17 cellular contexts compared by ENCODE assay signal in the genomic region with DNA sequence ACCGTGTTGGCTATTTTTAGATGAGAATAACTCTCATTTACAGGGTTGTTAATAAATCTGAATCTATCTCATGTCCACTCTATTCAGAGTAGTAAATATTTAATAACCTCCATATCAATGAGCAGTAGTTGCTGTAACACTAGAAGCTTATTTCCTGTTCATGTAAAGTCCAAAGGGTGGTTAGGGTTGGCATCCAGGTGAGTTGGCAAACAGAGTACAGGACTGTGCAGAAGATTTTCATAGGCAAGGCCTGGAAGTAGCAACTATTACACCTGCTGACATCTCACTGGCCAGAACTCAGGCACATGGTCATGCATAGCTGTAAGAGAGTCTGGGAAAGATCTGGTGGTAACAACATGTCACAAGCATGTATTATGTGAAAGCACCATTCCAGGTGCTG.
DNase-seq lines count a peak whose midpoint lies in the region; ATAC-seq, FAIRE-seq and TF ChIP-seq lines count a peak whose summit lies in the region.
"Had no signal": no experiment of that assay in that cellular context is flagged by ENCODE, and none has a peak within 500 bp of the region (broad histone marks: within the 10 kb centered on the region; RNA-seq: fewer than 3 reads in every experiment).

No MANE protein-coding gene starts in this region.

- TF ChIP-seq POLR2A in GM12891 (IDR thresholded peaks at IDR 0.05; ENCODE audit: low read depth, low read length) (no peak), transverse colon (IDR thresholded peaks at IDR 0.05) (no peak)

- 68 to 100% methylated on average over 1 of the region's 1 CpG for WGBS in transverse colon (ENCODE audit: low coverage in 1 of 2), 2 donors

- TF ChIP-seq EP300 in transverse colon (IDR thresholded peaks at IDR 0.05; ENCODE audit: low read depth) = no peak

- H3K27ac ChIP-seq in VCaP (peak overlapping the region; percentile 28; the same call in 1 of the 2 replicates), transverse colon (no peak overlapping the region)
- H3K27ac ChIP-seq: KMS-11 had no signal

- intact Hi-C loops in transverse colon (cut with DNase I; ENCODE audit: low total_unique reads) = no loop called here

- H3K4me3 ChIP-seq in transverse colon = no peak overlapping the region
- H3K4me3 ChIP-seq: HAP-1, MG63 had no signal

- TF ChIP-seq CTCF in VCaP (conservative IDR thresholded peaks at IDR 0.05) = no peak
- TF ChIP-seq CTCF in transverse colon (IDR thresholded peaks at IDR 0.05) = no peak

- DNase-seq in GM12891 (ENCODE audit: insufficient read length, low spot score) (no peak), mucosa of gallbladder (ENCODE audit: low spot score) (peak; percentile 71), transverse colon (no peak)
- DNase-seq in activated naive CD4-positive, alpha-beta T cell treated with Interleukin-2 at 50 U/mL for 16 hours = no peak
- DNase-seq: C1 segment of cervical spinal cord, DMS 273 treated with DMSO at 0.1 percent for 48 hours, MG63, NCI-H1092 treated with DMSO at 0.1 percent for 48 hours, NCI-H2081 treated with DMSO at 0.1 percent for 48 hours, NCI-H524, SHP77, SK-N-SH had no signal

- H3K4me1 ChIP-seq in transverse colon = peaks cover 0 to 3% (median 0%) of the 10 kb centered on the region in 4 donors
- H3K4me1 ChIP-seq: HAP-1 had no signal

- H3K27me3 ChIP-seq in transverse colon = no peaks in the 10 kb centered on the region
- H3K27me3 ChIP-seq: MG63 had no signal

- no peaks in the 10 kb centered on the region for H3K9me3 ChIP-seq in transverse colon
- H3K9me3 ChIP-seq: HAP-1, MG63, SK-N-SH had no signal

- H3K36me3 ChIP-seq in transverse colon = no peaks in the 10 kb centered on the region
- H3K36me3 ChIP-seq: HAP-1, MG63 had no signal

- ATAC-seq in HG03432 (IDR thresholded peaks at IDR 0.05; ENCODE audit: unreplicated experiment) (peak; percentile 43), GM21717 (IDR thresholded peaks at IDR 0.05; ENCODE audit: unreplicated experiment) (no peak)

- FAIRE-seq in GM12891 (lab: Jason Lieb, UNC) = peak; percentile 20

- in situ Hi-C loops in transverse colon (cut with MboI; ENCODE audit: low pct_ligation_motif_present in 1 of 4, low pct_unique_long_range_greater_than_20kb in 1 of 4, low sequenced_read_pairs in 3 of 4) = no loop called here

TF ChIP-seq in GM12891, 5 proteins besides CTCF, POLR2A, EP300 and RAD21:
- no peak for TF ChIP-seq SPI1 (IDR thresholded peaks at IDR 0.05; ENCODE audit: low read depth, low read length)
- TF ChIP-seq PAX5 (IDR thresholded peaks at IDR 0.05; ENCODE audit: insufficient read depth, low read length, severe bottlenecking) = no peak
- TF ChIP-seq POU2F2 (IDR thresholded peaks at IDR 0.05; ENCODE audit: low read depth, low read length) = no peak
- no peak for TF ChIP-seq POLR2AphosphoS5 (IDR thresholded peaks at IDR 0.05; ENCODE audit: low read depth, low read length)
- no peak for TF ChIP-seq TAF1 (IDR thresholded peaks at IDR 0.05; ENCODE audit: low read depth, low read length)
